ENCODE assay signal across 8 cellular contexts in the genomic region with DNA sequence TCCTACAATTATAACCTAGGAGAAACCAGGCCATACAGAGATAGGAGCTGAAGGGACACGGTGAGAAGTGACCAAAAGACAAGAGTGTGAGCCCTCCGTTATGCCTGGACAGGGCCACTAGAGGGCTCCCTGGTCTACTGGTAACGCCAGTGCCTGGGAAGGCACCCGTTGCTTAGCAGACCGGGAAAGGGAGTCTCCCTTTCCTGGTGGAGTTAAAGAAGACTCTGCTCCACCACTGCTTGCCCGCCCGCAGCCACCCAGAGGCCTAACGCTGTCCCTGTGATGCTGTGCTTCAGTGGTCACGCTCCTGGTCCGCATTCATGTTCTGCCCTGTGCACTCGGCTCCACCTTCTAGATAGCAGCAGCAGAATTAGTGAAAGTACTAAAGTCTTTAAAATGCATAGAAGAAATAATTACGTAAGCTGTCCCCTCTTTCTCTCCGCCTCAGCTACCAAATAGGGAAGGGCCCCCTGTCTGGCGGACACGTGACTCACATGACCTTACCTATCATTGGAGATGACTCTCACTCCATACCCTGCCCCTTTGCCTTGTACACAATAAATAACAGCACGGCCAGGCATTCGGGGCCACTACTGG. TPM values are rescaled to one million over a fixed set of nuclear protein-coding genes. Genes with fewer than 3 reads are reported as not detected.
A peak's percentile ranks its signal among the peaks of the same experiment; 100 is the strongest.
DNase-seq lines count a peak whose midpoint lies in the region; ATAC-seq and TF ChIP-seq lines count a peak whose summit lies in the region.

No MANE protein-coding gene starts in this region.

- H4K20me1 ChIP-seq in KMS-11 (ENCODE audit: insufficient read depth) = no peaks in the 10 kb centered on the region

- DNase-seq in Panc1 (ENCODE audit: low read depth, low spot score) = peak; percentile 75
- DNase-seq in activated T-helper 1 cell treated with anti-CD3 and anti-CD28 coated beads, Interleukin-12 subunit alpha, Interleukin-12 subunit beta, Interleukin-2, Interleukin-4 antibody, amounts not matched to agents 30 ng/mL and 10 ng/mL and 1 ng/mL, durations not matched to agents 14 hours and 24 hours and 36 hours (ENCODE audit: low spot score) = peak; percentile 49
- peak; percentile 83 for DNase-seq in fibroblast of peridontal ligament (ENCODE audit: extremely low read depth)
- DNase-seq in natural killer cell treated with Interleukin-12 subunit alpha and Interleukin-12 subunit beta and Interleukin-15 and Interleukin-18, amount 100 ng/mL, for 72 hours (ENCODE audit: low spot score) = peak; percentile 81
- DNase-seq in stimulated activated naive CD8-positive, alpha-beta T cell treated with anti-CD3 and anti-CD28 coated beads, Interleukin-15, Interleukin-2, amounts not matched to agents 100 U/mL and 50 U/mL, for 24 hours = peak; percentile 78

- H3K27ac ChIP-seq in KMS-11 (no peak overlapping the region), Panc1 (ENCODE audit: low read length) (no peak overlapping the region)

- peaks cover 7% of the 10 kb centered on the region for H3K4me1 Mint-ChIP-seq in activated T-helper 1 cell treated with anti-CD3 and anti-CD28 coated beads, Interleukin-12 subunit alpha, Interleukin-12 subunit beta, Interleukin-2, Interleukin-4 antibody, amounts not matched to agents 30 ng/mL and 10 ng/mL and 1 ng/mL, durations not matched to agents 14 hours and 24 hours and 36 hours (ENCODE audit: low read depth)
- peaks cover 0 to 8% of the 10 kb centered on the region in 2 donors for H3K4me1 Mint-ChIP-seq in natural killer cell treated with Interleukin-12 subunit alpha and Interleukin-12 subunit beta and Interleukin-15 and Interleukin-18, amount 100 ng/mL, for 72 hours (ENCODE audit: low read depth in 2 of 2)

- peak overlapping the region; percentile 80 for H2AFZ ChIP-seq in KMS-11 (ENCODE audit: low read depth)

- in situ Hi-C loops in Panc1 (cut with HindIII; ENCODE audit: low pct_unique_long_range_greater_than_20kb, low sequenced_read_pairs) = no loop called here

- H3K27ac Mint-ChIP-seq in activated T-helper 1 cell treated with anti-CD3 and anti-CD28 coated beads, Interleukin-12 subunit alpha, Interleukin-12 subunit beta, Interleukin-2, Interleukin-4 antibody, amounts not matched to agents 30 ng/mL and 10 ng/mL and 1 ng/mL, durations not matched to agents 14 hours and 24 hours and 36 hours = no peak overlapping the region
- no peak overlapping the region for H3K27ac Mint-ChIP-seq in natural killer cell treated with Interleukin-12 subunit alpha and Interleukin-12 subunit beta and Interleukin-15 and Interleukin-18, amount 100 ng/mL, for 72 hours

- no peaks in the 10 kb centered on the region for H3K36me3 Mint-ChIP-seq in activated T-helper 1 cell treated with anti-CD3 and anti-CD28 coated beads, Interleukin-12 subunit alpha, Interleukin-12 subunit beta, Interleukin-2, Interleukin-4 antibody, amounts not matched to agents 30 ng/mL and 10 ng/mL and 1 ng/mL, durations not matched to agents 14 hours and 24 hours and 36 hours (ENCODE audit: low read depth)
- no peaks in the 10 kb centered on the region for H3K36me3 Mint-ChIP-seq in natural killer cell treated with Interleukin-12 subunit alpha and Interleukin-12 subunit beta and Interleukin-15 and Interleukin-18, amount 100 ng/mL, for 72 hours

- no peaks in the 10 kb centered on the region for H3K9me3 ChIP-seq in Panc1 (ENCODE audit: control insufficient read depth, insufficient read depth, low read depth, low read length)

- ATAC-seq in Panc1 (peak; percentile 96), GM18519 (IDR thresholded peaks at IDR 0.05; ENCODE audit: low FRiP score, unreplicated experiment) (no peak)
- peak; percentile 69 to 83 for ATAC-seq in natural killer cell treated with Interleukin-12 subunit alpha and Interleukin-12 subunit beta and Interleukin-15 and Interleukin-18, amount 100 ng/mL, for 72 hours
- ATAC-seq in stimulated activated naive CD8-positive, alpha-beta T cell treated with anti-CD3 and anti-CD28 coated beads, Interleukin-15, Interleukin-2, amounts not matched to agents 100 U/mL and 50 U/mL, for 24 hours = peak; percentile 77

- no peaks in the 10 kb centered on the region for H3K36me3 ChIP-seq in KMS-11 (ENCODE audit: insufficient read depth)
- H3K36me3 ChIP-seq in Panc1 (ENCODE audit: control insufficient read depth, insufficient read depth, low read length) = no peaks in the 10 kb centered on the region

- no TSS peak for BruUV-seq in Panc1 (replicated peaks; lab: Mats Ljungman, UMichigan)

- CTCF ChIA-PET in Panc1 (lab: Charles Lee) = interaction anchor here (0.5 to 2.7 kb wide), 9 partner anchors 11 to 341 kb away, joined by 3 to 29 read pairs (median 3); a partner anchor contains a TSS

- POLR2A ChIA-PET in Panc1 (lab: Charles Lee) = interaction anchor here (0.6 kb wide), 1 partner anchor 663 kb away, joined by 3 read pairs; no protein-coding TSS in a partner anchor

- no peaks in the 10 kb centered on the region for H3K79me2 ChIP-seq in KMS-11 (ENCODE audit: insufficient read depth, low read depth)

- peak overlapping the region; percentile 65 for H3K4me2 ChIP-seq in KMS-11

- no peaks in the 10 kb centered on the region for H3K9me3 Mint-ChIP-seq in activated T-helper 1 cell treated with anti-CD3 and anti-CD28 coated beads, Interleukin-12 subunit alpha, Interleukin-12 subunit beta, Interleukin-2, Interleukin-4 antibody, amounts not matched to agents 30 ng/mL and 10 ng/mL and 1 ng/mL, durations not matched to agents 14 hours and 24 hours and 36 hours
- no peaks in the 10 kb centered on the region for H3K9me3 Mint-ChIP-seq in natural killer cell treated with Interleukin-12 subunit alpha and Interleukin-12 subunit beta and Interleukin-15 and Interleukin-18, amount 100 ng/mL, for 72 hours

- H3K4me3 ChIP-seq in KMS-11 (IDR thresholded peaks at IDR 0.05; ENCODE audit: insufficient read depth, low read depth, low read length) = no peak overlapping the region
- H3K4me3 ChIP-seq in Panc1 (ENCODE audit: low read depth in 2 of 2, low read length in 2 of 2) = peak overlapping the region; percentile 12 to 51

- H3K27me3 ChIP-seq in KMS-11 (ENCODE audit: insufficient read depth, low read depth) = no peaks in the 10 kb centered on the region
- H3K27me3 ChIP-seq in Panc1 (ENCODE audit: control insufficient read depth, insufficient read depth, low read length) = no peaks in the 10 kb centered on the region

- TF ChIP-seq CTCF in GM12872 (IDR thresholded peaks at IDR 0.05; ENCODE audit: insufficient read depth, low read depth, low read length) (peak; percentile 95), KMS-11 (conservative IDR thresholded peaks at IDR 0.05; ENCODE audit: low read depth, low read length) (peak; percentile 88), Panc1 (IDR thresholded peaks at IDR 0.05) (peak; percentile 98)

- peak overlapping the region; percentile 67 for H3K4me3 Mint-ChIP-seq in activated T-helper 1 cell treated with anti-CD3 and anti-CD28 coated beads, Interleukin-12 subunit alpha, Interleukin-12 subunit beta, Interleukin-2, Interleukin-4 antibody, amounts not matched to agents 30 ng/mL and 10 ng/mL and 1 ng/mL, durations not matched to agents 14 hours and 24 hours and 36 hours
- H3K4me3 Mint-ChIP-seq in natural killer cell treated with Interleukin-12 subunit alpha and Interleukin-12 subunit beta and Interleukin-15 and Interleukin-18, amount 100 ng/mL, for 72 hours = peak overlapping the region; percentile 78

- peaks cover 6% of the 10 kb centered on the region for H3K27me3 Mint-ChIP-seq in activated T-helper 1 cell treated with anti-CD3 and anti-CD28 coated beads, Interleukin-12 subunit alpha, Interleukin-12 subunit beta, Interleukin-2, Interleukin-4 antibody, amounts not matched to agents 30 ng/mL and 10 ng/mL and 1 ng/mL, durations not matched to agents 14 hours and 24 hours and 36 hours (ENCODE audit: insufficient read depth)
- H3K27me3 Mint-ChIP-seq in natural killer cell treated with Interleukin-12 subunit alpha and Interleukin-12 subunit beta and Interleukin-15 and Interleukin-18, amount 100 ng/mL, for 72 hours = peaks cover 0 to 4% of the 10 kb centered on the region in 2 donors

- no peaks in the 10 kb centered on the region for H3K4me1 ChIP-seq in KMS-11 (ENCODE audit: low read depth, poor library complexity, severe bottlenecking)
- H3K4me1 ChIP-seq in Panc1 (ENCODE audit: control insufficient read depth, insufficient read depth, low read length) = no peaks in the 10 kb centered on the region

- H3K9ac ChIP-seq in KMS-11 = no peak overlapping the region

- intact Hi-C loops in Panc1 (cut with micrococcal nuclease; ENCODE audit: unreplicated experiment) = loop anchor here (5.0 kb wide), 1 partner anchor 659 kb away; no protein-coding TSS in a partner anchor
- intact Hi-C loops in activated T-helper 1 cell treated with anti-CD3 and anti-CD28 coated beads, Interleukin-12 subunit alpha, Interleukin-12 subunit beta, Interleukin-2, Interleukin-4 antibody, amounts not matched to agents 30 ng/mL and 10 ng/mL and 1 ng/mL, durations not matched to agents 14 hours and 24 hours and 36 hours (cut with micrococcal nuclease) = loop anchor here (1.0 to 10.0 kb wide), 5 partner anchors 42 to 1778 kb away; no protein-coding TSS in a partner anchor

RNA-seq across cellular contexts. Expression of a gene that starts 32.5 kb away (rescaled TPM):
- 199 TPM for total RNA-seq in Panc1 (2021; ENCODE audit: unreplicated experiment)
- 150 TPM for polyA plus RNA-seq in Panc1 (2012; ENCODE audit: insufficient read length)
- total RNA-seq in activated T-helper 1 cell treated with anti-CD3 and anti-CD28 coated beads, Interleukin-12 subunit alpha, Interleukin-12 subunit beta, Interleukin-2, Interleukin-4 antibody, amounts not matched to agents 30 ng/mL and 10 ng/mL and 1 ng/mL, durations not matched to agents 14 hours and 24 hours and 36 hours = 73.0 and 74.6 TPM in 2 replicates
- 100 to 1,000 TPM; 123 to 147 TPM for total RNA-seq in natural killer cell treated with Interleukin-12 subunit alpha and Interleukin-12 subunit beta and Interleukin-15 and Interleukin-18, amount 100 ng/mL, for 72 hours

RNA-seq across cellular contexts. Expression of a gene that starts 34.8 kb away (rescaled TPM):
- total RNA-seq in Panc1 (2021; ENCODE audit: unreplicated experiment) = 0.13 TPM
- 0.13 TPM for polyA plus RNA-seq in Panc1 (2012; ENCODE audit: insufficient read length)
- 0.08 and 0.12 TPM in 2 replicates for total RNA-seq in activated T-helper 1 cell treated with anti-CD3 and anti-CD28 coated beads, Interleukin-12 subunit alpha, Interleukin-12 subunit beta, Interleukin-2, Interleukin-4 antibody, amounts not matched to agents 30 ng/mL and 10 ng/mL and 1 ng/mL, durations not matched to agents 14 hours and 24 hours and 36 hours
- under 1 TPM in 1 of 2 donors, not detected in 1; 0.29 TPM for total RNA-seq in natural killer cell treated with Interleukin-12 subunit alpha and Interleukin-12 subunit beta and Interleukin-15 and Interleukin-18, amount 100 ng/mL, for 72 hours
